8 cellular contexts compared by ENCODE assay signal in the genomic region with DNA sequence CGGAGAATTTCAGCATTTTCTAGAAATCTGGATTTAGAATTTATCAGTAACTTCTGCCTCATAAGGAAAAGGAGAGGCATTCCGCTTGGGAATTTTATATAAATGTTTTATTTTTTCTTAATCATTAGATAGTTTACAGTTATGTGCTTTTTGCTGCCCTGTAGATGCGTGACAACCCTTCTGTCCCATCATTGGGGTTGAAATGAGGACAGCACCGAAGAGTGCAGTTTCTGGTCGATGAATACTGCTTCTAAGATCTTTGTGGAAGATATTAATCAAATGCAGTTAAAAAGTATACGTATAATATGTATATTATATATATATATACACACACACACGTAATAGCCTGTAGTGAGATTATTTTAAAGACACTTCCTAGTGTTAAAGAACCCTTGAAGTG. TPM values are rescaled to one million over a fixed set of nuclear protein-coding genes. Genes with fewer than 3 reads are reported as not detected.
A peak's percentile ranks its signal among the peaks of the same experiment; 100 is the strongest.
DNase-seq lines count a peak whose midpoint lies in the region; ATAC-seq and TF ChIP-seq lines count a peak whose summit lies in the region.

No MANE protein-coding gene starts in this region.

- H3K27me3 ChIP-seq in BLaER1 treated with 17β-estradiol and CSF1 and Interleukin-3, amounts not matched to agents 10 nM and 100 nM, result no peaks in the 10 kb centered on the region
- H3K27me3 ChIP-seq in MG63, result no peaks in the 10 kb centered on the region

- peak overlapping the region; percentile 98 for H3K27ac Mint-ChIP-seq in central memory CD8-positive, alpha-beta T cell (ENCODE audit: low read depth)
- peak overlapping the region; percentile 92 to 96 for H3K27ac Mint-ChIP-seq in natural killer cell

- no peaks in the 10 kb centered on the region for H3K27me3 Mint-ChIP-seq in central memory CD8-positive, alpha-beta T cell
- peaks cover 0 to 9% of the 10 kb centered on the region in 2 donors for H3K27me3 Mint-ChIP-seq in natural killer cell (ENCODE audit: low read depth in 2 of 2)

- H3K4me3 Mint-ChIP-seq in central memory CD8-positive, alpha-beta T cell, result peak overlapping the region; percentile 89
- H3K4me3 Mint-ChIP-seq in natural killer cell, result peak overlapping the region; percentile 97

- ATAC-seq in central memory CD8-positive, alpha-beta T cell (replicated peaks; ENCODE audit: extremely low read depth, poor library complexity, severe bottlenecking), result no peak
- ATAC-seq in natural killer cell (no peak), GM21515 (IDR thresholded peaks at IDR 0.05; ENCODE audit: unreplicated experiment) (no peak)

- peaks cover 50 to 66% (median 60%) of the 10 kb centered on the region in 10 experiments for H3K4me1 ChIP-seq in BLaER1 treated with 17β-estradiol and CSF1 and Interleukin-3, amounts not matched to agents 10 nM and 100 nM

- H3K36me3 ChIP-seq in BLaER1 treated with 17β-estradiol and CSF1 and Interleukin-3, amounts not matched to agents 10 nM and 100 nM, result peaks cover 0 to 11% (median 0%) of the 10 kb centered on the region in 11 experiments; a peak in 2 of 22 replicates
- H3K36me3 ChIP-seq in MG63, result peaks cover 22% of the 10 kb centered on the region

- TF ChIP-seq CTCF in natural killer cell (IDR thresholded peaks at IDR 0.05), result no peak

- H3K9me3 Mint-ChIP-seq in central memory CD8-positive, alpha-beta T cell, result no peaks in the 10 kb centered on the region
- peaks cover 0 to 4% of the 10 kb centered on the region in 2 donors for H3K9me3 Mint-ChIP-seq in natural killer cell

- peak overlapping the region; percentile 89 to 99 (median 97); a peak in 21 of 22 replicates for H3K27ac ChIP-seq in BLaER1 treated with 17β-estradiol and CSF1 and Interleukin-3, amounts not matched to agents 10 nM and 100 nM

- peak overlapping the region; percentile 76 to 98 (median 90) for H3K4me3 ChIP-seq in BLaER1 treated with 17β-estradiol and CSF1 and Interleukin-3, amounts not matched to agents 10 nM and 100 nM
- H3K4me3 ChIP-seq in MG63, result peak overlapping the region; percentile 74

- H3K4me2 ChIP-seq in BLaER1 treated with 17β-estradiol and CSF1 and Interleukin-3, amounts not matched to agents 10 nM and 100 nM, result peak overlapping the region; percentile 82 to 99 (median 95)

- H4K20me1 ChIP-seq in BLaER1 treated with 17β-estradiol and CSF1 and Interleukin-3, amounts not matched to agents 10 nM and 100 nM, result peaks cover 36 to 96% (median 60%) of the 10 kb centered on the region in 11 experiments

- H3K4me1 Mint-ChIP-seq in central memory CD8-positive, alpha-beta T cell, result peaks cover 55% of the 10 kb centered on the region
- H3K4me1 Mint-ChIP-seq in natural killer cell, result peaks cover 45 to 53% of the 10 kb centered on the region in 2 donors

- peaks cover 27% of the 10 kb centered on the region for H3K36me3 Mint-ChIP-seq in central memory CD8-positive, alpha-beta T cell (ENCODE audit: insufficient read depth)
- H3K36me3 Mint-ChIP-seq in natural killer cell, result no peaks in the 10 kb centered on the region

- H3K9me3 ChIP-seq in BLaER1 treated with 17β-estradiol and CSF1 and Interleukin-3, amounts not matched to agents 10 nM and 100 nM (replicated peaks in 1 of 11), result peaks cover 0 to 11% (median 1%) of the 10 kb centered on the region in 11 experiments; a peak in 14 of 22 replicates
- H3K9me3 ChIP-seq in MG63, result peaks cover 3% of the 10 kb centered on the region

- DNase-seq in MG63, result no peak
- no peak for DNase-seq in central memory CD8-positive, alpha-beta T cell (ENCODE audit: low spot score in 2 of 2)
- no peak for DNase-seq in natural killer cell
- DNase-seq in midbrain (lab: John Stamatoyannopoulos, UW), result no peak
- no peak for DNase-seq in COR-L47 (lab: John Stamatoyannopoulos, UW)
- no peak for DNase-seq in occipital lobe (lab: John Stamatoyannopoulos, UW)

- intact Hi-C loops in natural killer cell (cut with micrococcal nuclease), result loop anchor here (10.0 kb wide), 3 partner anchors 248 to 408 kb away; a partner anchor contains a TSS

- peak overlapping the region; percentile 95 to 99 (median 98) for H3K9ac ChIP-seq in BLaER1 treated with 17β-estradiol and CSF1 and Interleukin-3, amounts not matched to agents 10 nM and 100 nM

RNA-seq across cellular contexts. Expression of a gene that starts 1.5 kb away (rescaled TPM):
- total RNA-seq in MG63 (2014; rRNA removed; shearing (Covaris generic); ENCODE audit: low replicate concordance), result 50.7 and 59.4 TPM in 2 replicates
- 10 to 100 TPM; 46.4 to 53.3 (median 48.8) TPM for total RNA-seq in natural killer cell
- total RNA-seq in occipital lobe, result 97.3 TPM
